ENCODE assay signal across 10 cellular contexts in the genomic region with DNA sequence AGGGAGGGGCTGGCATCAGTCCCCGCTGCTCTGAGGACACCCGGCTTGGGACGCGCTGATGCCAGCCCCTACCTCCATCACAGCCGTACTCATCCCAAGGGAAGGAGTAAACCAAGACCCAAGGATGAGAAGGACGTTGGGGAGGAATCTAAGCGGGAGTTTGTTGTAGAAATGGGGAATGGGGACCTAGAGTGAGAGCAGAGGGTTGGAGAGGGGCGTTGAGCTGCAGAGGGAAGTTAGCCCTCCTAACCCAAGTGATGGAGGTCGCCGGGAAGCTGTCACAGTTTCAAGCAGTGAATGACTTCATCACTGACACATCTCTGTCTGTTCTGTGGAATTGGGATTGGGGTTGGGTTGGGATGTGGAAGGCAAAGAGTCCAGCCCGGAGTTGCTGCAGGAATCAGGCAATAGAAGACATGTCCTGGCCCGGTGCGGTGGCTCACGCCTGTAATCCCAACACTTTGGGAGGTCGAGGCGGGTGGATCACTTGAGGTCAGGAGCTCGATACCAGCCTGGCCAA. TPM values are rescaled to one million over a fixed set of nuclear protein-coding genes. Genes with fewer than 3 reads are reported as not detected.
DNase-seq lines count a peak whose midpoint lies in the region; ATAC-seq lines count a peak whose summit lies in the region.
"Had no signal": no experiment of that assay in that cellular context is flagged by ENCODE, and none has a peak within 500 bp of the region (broad histone marks: within the 10 kb centered on the region; RNA-seq: fewer than 3 reads in every experiment).

No MANE protein-coding gene starts in this region.

- no peaks in the 10 kb centered on the region for H3K9me3 ChIP-seq in mesodermal cell (ENCODE audit: control insufficient read depth, low read length)
- H3K9me3 ChIP-seq: gastroesophageal sphincter had no signal

- H3K27ac Mint-ChIP-seq in central memory CD8-positive, alpha-beta T cell (ENCODE audit: low read depth) = peak overlapping the region; percentile 95

- H3K4me3 Mint-ChIP-seq in central memory CD8-positive, alpha-beta T cell = peak overlapping the region; percentile 77

- H3K4me3 ChIP-seq in mesodermal cell (ENCODE audit: extremely low read depth, insufficient read depth, low read length, poor library complexity, severe bottlenecking) = peak overlapping the region; percentile 51

- peaks cover 78% of the 10 kb centered on the region for H3K4me1 Mint-ChIP-seq in central memory CD8-positive, alpha-beta T cell

- 63 to 75% methylated on average over 10 to 11 of the region's 17 CpGs for WGBS in mesodermal cell (ENCODE audit: insufficient coverage in 2 of 2), 2 experiments

- peaks cover 26% of the 10 kb centered on the region for H3K4me1 ChIP-seq in mesodermal cell (ENCODE audit: control insufficient read depth, insufficient read depth, low read length, poor library complexity, severe bottlenecking)

- H3K27me3 Mint-ChIP-seq in central memory CD8-positive, alpha-beta T cell = no peaks in the 10 kb centered on the region

- no peak overlapping the region for H3K27ac ChIP-seq in mesodermal cell (ENCODE audit: low read depth, low read length, severe bottlenecking)

- ATAC-seq in central memory CD8-positive, alpha-beta T cell (replicated peaks; ENCODE audit: extremely low read depth, poor library complexity, severe bottlenecking) = no peak
- no peak for ATAC-seq in HG02840 (IDR thresholded peaks at IDR 0.05; ENCODE audit: low FRiP score, unreplicated experiment)
- no peak for ATAC-seq in sciatic nerve

- H3K36me3 Mint-ChIP-seq in central memory CD8-positive, alpha-beta T cell (ENCODE audit: insufficient read depth) = peaks cover 11% of the 10 kb centered on the region

- no peaks in the 10 kb centered on the region for H3K36me3 ChIP-seq in mesodermal cell (ENCODE audit: control insufficient read depth, insufficient read depth, low read length)
- H3K36me3 ChIP-seq: gastroesophageal sphincter had no signal

- peak; percentile 11 for DNase-seq in stimulated activated CD4-positive, alpha-beta T cell treated with anti-CD3 and anti-CD28 coated beads, Interleukin-15, amount 100 ng/mL, for 24 hours
- DNase-seq in stimulated activated CD4-positive, alpha-beta T cell treated with anti-CD3 and anti-CD28 coated beads, Interleukin-1b, Interleukin-23, amount 100 ng/mL, for 48 hours = no peak
- DNase-seq in central memory CD8-positive, alpha-beta T cell (ENCODE audit: low spot score in 2 of 2) = no peak
- DNase-seq in NCI-H2029 (lab: John Stamatoyannopoulos, UW) (no peak), OCI-M2 (lab: John Stamatoyannopoulos, UW; ENCODE audit: unreplicated experiment) (no peak), sciatic nerve (ENCODE audit: low spot score) (no peak)
- DNase-seq: GOT3 had no signal

- intact Hi-C loops in sciatic nerve (cut with DNase I) = no loop called here

- no peaks in the 10 kb centered on the region for H3K9me3 Mint-ChIP-seq in central memory CD8-positive, alpha-beta T cell

RNA-seq across cellular contexts. Expression of a gene that starts 0.8 kb away (rescaled TPM):
- polyA plus RNA-seq in mesodermal cell (2013, experiment 1 of 2) = 13.1 TPM
- 9.6 TPM for polyA plus RNA-seq in mesodermal cell (2013, experiment 2 of 2)
- total RNA-seq in sciatic nerve = 12.8 TPM
